8 cellular contexts compared by ENCODE assay signal in the genomic region with DNA sequence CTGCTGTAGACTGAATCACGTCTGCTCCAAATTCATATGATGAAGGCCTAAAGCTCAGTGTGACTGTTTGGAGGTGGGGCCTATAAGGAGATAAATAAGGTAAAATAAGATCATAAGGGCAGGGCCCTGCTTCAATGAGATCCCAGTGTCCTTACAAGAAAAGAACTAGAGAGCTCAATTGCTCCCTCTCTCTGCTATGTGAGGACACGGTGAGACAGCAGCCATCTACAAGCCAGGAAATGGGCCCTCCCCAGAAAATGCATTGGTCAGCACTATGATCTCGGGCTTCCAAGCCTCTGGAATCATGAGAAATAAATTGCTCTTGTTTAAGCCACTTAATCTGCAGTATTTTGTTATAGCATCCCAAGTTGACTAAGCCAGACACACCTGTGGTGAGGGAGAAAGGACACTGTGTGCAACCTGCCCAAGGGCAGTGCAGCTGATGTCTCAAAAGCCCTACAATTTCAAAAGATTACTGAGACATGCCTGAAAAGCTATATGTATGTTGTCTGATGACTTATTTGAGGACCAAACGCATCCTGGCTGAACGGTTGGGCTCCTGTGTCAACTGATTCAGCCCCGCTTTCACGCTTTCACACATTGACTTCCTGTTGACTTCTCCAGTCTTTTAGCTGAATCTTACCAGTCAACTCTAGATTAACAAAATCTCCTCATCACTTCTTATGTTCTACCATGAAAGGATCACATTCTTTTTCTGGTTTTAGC.
DNase-seq lines count a peak whose midpoint lies in the region; ATAC-seq lines count a peak whose summit lies in the region.

No MANE protein-coding gene starts in this region.

- peak overlapping the region; percentile 91 for H3K27ac Mint-ChIP-seq in stimulated activated effector memory CD8-positive, alpha-beta T cell treated with anti-CD3 and anti-CD28 coated beads, Interleukin-12 subunit alpha, Interleukin-12 subunit beta, amount 100 ng/mL, for 72 hours

- no peaks in the 10 kb centered on the region for H3K9me3 Mint-ChIP-seq in stimulated activated effector memory CD8-positive, alpha-beta T cell treated with anti-CD3 and anti-CD28 coated beads, Interleukin-12 subunit alpha, Interleukin-12 subunit beta, amount 100 ng/mL, for 72 hours

- H3K4me3 Mint-ChIP-seq in stimulated activated effector memory CD8-positive, alpha-beta T cell treated with anti-CD3 and anti-CD28 coated beads, Interleukin-12 subunit alpha, Interleukin-12 subunit beta, amount 100 ng/mL, for 72 hours, result peak overlapping the region; percentile 38

- peaks cover 6% of the 10 kb centered on the region for H3K36me3 Mint-ChIP-seq in stimulated activated effector memory CD8-positive, alpha-beta T cell treated with anti-CD3 and anti-CD28 coated beads, Interleukin-12 subunit alpha, Interleukin-12 subunit beta, amount 100 ng/mL, for 72 hours

- ATAC-seq in HG02973 (IDR thresholded peaks at IDR 0.05; ENCODE audit: unreplicated experiment) (peak; percentile 66), HG03469 (IDR thresholded peaks at IDR 0.05; ENCODE audit: unreplicated experiment) (no peak)
- peak; percentile 98 for ATAC-seq in stimulated activated effector memory CD8-positive, alpha-beta T cell treated with anti-CD3 and anti-CD28 coated beads, Interleukin-12 subunit alpha, Interleukin-12 subunit beta, amount 100 ng/mL, for 72 hours

- DNase-seq in activated CD8-positive, alpha-beta memory T cell treated with anti-CD3 and anti-CD28 coated beads, Interleukin-2, amount 50 U/mL, for 24 hours (ENCODE audit: extremely low read depth), result peak; percentile 35
- DNase-seq in iPS DF 4.7 (ENCODE audit: extremely low read depth, low spot score), result peak; percentile 36
- DNase-seq in stimulated activated effector memory CD8-positive, alpha-beta T cell treated with anti-CD3 and anti-CD28 coated beads, Interleukin-12 subunit alpha, Interleukin-12 subunit beta, amount 100 ng/mL, for 72 hours (ENCODE audit: low spot score in 2 of 2), result peak; percentile 45 to 81
- DNase-seq in NCI-H1417 (lab: John Stamatoyannopoulos, UW), result no peak
- no peak for DNase-seq in midbrain (lab: John Stamatoyannopoulos, UW)
- no peak for DNase-seq in NCI-H748 treated with DMSO at 0.1 percent for 48 hours (lab: John Stamatoyannopoulos, UW)

- peaks cover 42% of the 10 kb centered on the region for H3K4me1 Mint-ChIP-seq in stimulated activated effector memory CD8-positive, alpha-beta T cell treated with anti-CD3 and anti-CD28 coated beads, Interleukin-12 subunit alpha, Interleukin-12 subunit beta, amount 100 ng/mL, for 72 hours

Comparison
In these comparisons a context has a peak if more than half of its experiments do, and no peak if none do; other contexts are left out.
1. DNase-seq: peak in activated CD8-positive, alpha-beta memory T cell treated with anti-CD3 and anti-CD28 coated beads, Interleukin-2, amount 50 U/mL, for 24 hours (single experiment), iPS DF 4.7 (single experiment) and stimulated activated effector memory CD8-positive, alpha-beta T cell treated with anti-CD3 and anti-CD28 coated beads, Interleukin-12 subunit alpha, Interleukin-12 subunit beta, amount 100 ng/mL, for 72 hours (2 of 2); none in NCI-H1417 (0 of 3), midbrain (single experiment) and NCI-H748 treated with DMSO at 0.1 percent for 48 hours (single experiment).